9 cellular contexts compared by ENCODE assay signal in genomic region chr17:19533036-19533717, GRCh38. TPM values are rescaled to one million over a fixed set of nuclear protein-coding genes. Genes with fewer than 3 reads are reported as not detected.
DNase-seq lines count a peak whose midpoint lies in the region; ATAC-seq, FAIRE-seq and TF ChIP-seq lines count a peak whose summit lies in the region.
"Had no signal": no experiment of that assay in that cellular context is flagged by ENCODE, and none has a peak within 500 bp of the region (broad histone marks: within the 10 kb centered on the region; RNA-seq: fewer than 3 reads in every experiment).

No MANE protein-coding gene starts in this region.

- H2AFZ ChIP-seq in SK-N-SH (ENCODE audit: low read depth), result peak overlapping the region; percentile 79
- H2AFZ ChIP-seq in mesenchymal stem cell (ENCODE audit: low read depth, low read length), result no peak overlapping the region

- no peak; the same call in 2 of the 3 replicates for ATAC-seq in SK-N-SH treated with all-trans-retinoic acid at 6 μM for 48 hours
- ATAC-seq in thoracic aorta (ENCODE audit: insufficient number of reproducible peaks, low FRiP score, low read depth), result no peak
- ATAC-seq in GM18861 (IDR thresholded peaks at IDR 0.05; ENCODE audit: unreplicated experiment), result no peak

- H3K4ac ChIP-seq in mesenchymal stem cell (ENCODE audit: low read depth in 1 of 2, low read length in 2 of 2), result no peak overlapping the region

- H2BK120ac ChIP-seq in mesenchymal stem cell (ENCODE audit: low read depth, low read length), result no peak overlapping the region

- H2BK15ac ChIP-seq in mesenchymal stem cell (ENCODE audit: low read depth, poor library complexity, severe bottlenecking), result no peak overlapping the region

- no peak overlapping the region for H2BK12ac ChIP-seq in mesenchymal stem cell (ENCODE audit: low read length in 2 of 2)

- no peak overlapping the region for H3K14ac ChIP-seq in mesenchymal stem cell (ENCODE audit: low read length in 2 of 2)

- H3K4me1 ChIP-seq in SK-N-SH (ENCODE audit: control insufficient read depth in 1 of 2, insufficient read depth in 2 of 2, low read depth in 1 of 2, low read length in 1 of 2) (no peaks in the 10 kb centered on the region; a peak in 1 of 4 replicates), mesenchymal stem cell (ENCODE audit: control insufficient read depth, insufficient read depth, low read depth, low read length) (peaks cover 15% of the 10 kb centered on the region), thoracic aorta (ENCODE audit: control insufficient read depth in 1 of 2, low read depth in 2 of 2) (peaks cover 0 to 7% of the 10 kb centered on the region in 2 donors)

- H3K18ac ChIP-seq in mesenchymal stem cell (ENCODE audit: low read depth in 1 of 2, low read length in 2 of 2), result no peak overlapping the region

- H3K23ac ChIP-seq in mesenchymal stem cell (ENCODE audit: low read length in 2 of 2), result no peak overlapping the region

- H3K27me3 ChIP-seq in SK-N-SH (ENCODE audit: insufficient read depth), result no peaks in the 10 kb centered on the region
- peaks cover 23 to 60% of the 10 kb centered on the region in 2 experiments for H3K27me3 ChIP-seq in mesenchymal stem cell (ENCODE audit: control insufficient read depth in 1 of 2, insufficient read depth in 1 of 2, low read length in 2 of 2)
- no peaks in the 10 kb centered on the region for H3K27me3 ChIP-seq in thoracic aorta (replicated peaks; ENCODE audit: insufficient read depth)

- POLR2A ChIA-PET in SK-N-SH (lab: Yijun Ruan, JAX), result no interaction called here

- no peaks in the 10 kb centered on the region for H3K9me3 ChIP-seq in SK-N-SH
- H3K9me3 ChIP-seq in mesenchymal stem cell (ENCODE audit: control insufficient read depth, low read length), result no peaks in the 10 kb centered on the region
- H3K9me3 ChIP-seq in thoracic aorta, result no peaks in the 10 kb centered on the region

- H3F3A ChIP-seq in SK-N-SH (replicated peaks; ENCODE audit: insufficient read depth), result peaks cover 4% of the 10 kb centered on the region

- H3K36me3 ChIP-seq in SK-N-SH (replicated peaks in 1 of 2; ENCODE audit: control insufficient read depth in 1 of 2, insufficient read depth in 2 of 2, low read length in 1 of 2), result no peaks in the 10 kb centered on the region
- no peaks in the 10 kb centered on the region for H3K36me3 ChIP-seq in mesenchymal stem cell (ENCODE audit: control insufficient read depth in 1 of 2, insufficient read depth in 2 of 2, low read depth in 1 of 2, low read length in 2 of 2)
- no peaks in the 10 kb centered on the region for H3K36me3 ChIP-seq in thoracic aorta

- H3K4me3 ChIP-seq in SK-N-SH (ENCODE audit: low read depth in 2 of 2, low read length in 1 of 2) (peak overlapping the region; percentile 57 to 82), cardiac fibroblast (replicated peaks in 1 of 2; ENCODE audit: low read depth in 2 of 2, low read length in 2 of 2) (peak overlapping the region; percentile 17 to 44), mesenchymal stem cell (ENCODE audit: insufficient read depth in 1 of 2, low read depth in 1 of 2, low read length in 2 of 2) (peak overlapping the region in 1 of 2 experiments; percentile 76), thoracic aorta (peak overlapping the region; percentile 77)

- no peak overlapping the region for H3K9ac ChIP-seq in SK-N-SH
- peak overlapping the region; percentile 14 for H3K9ac ChIP-seq in mesenchymal stem cell (ENCODE audit: low read length)

- no peaks in the 10 kb centered on the region for H4K20me1 ChIP-seq in SK-N-SH (ENCODE audit: insufficient read depth)

- H3K9me2 ChIP-seq in SK-N-SH, result no peaks in the 10 kb centered on the region

- no peak overlapping the region for H2BK5ac ChIP-seq in mesenchymal stem cell (ENCODE audit: low read depth, low read length, poor library complexity, severe bottlenecking)

- DNase-seq in SK-N-SH (no peak), cardiac fibroblast (ENCODE audit: low read depth in 2 of 2) (no peak), mesenchymal stem cell (no peak), thoracic aorta (ENCODE audit: low spot score) (no peak), urothelium cell line (ENCODE audit: low spot score) (no peak)
- DNase-seq in activated CD8-positive, alpha-beta memory T cell treated with anti-CD3 and anti-CD28 coated beads, Interleukin-2, amount 50 U/mL, for 4 hours, result no peak
- DNase-seq: amniotic stem cell had no signal

- H2AK5ac ChIP-seq in mesenchymal stem cell (ENCODE audit: low read length, severe bottlenecking), result no peak overlapping the region

- CTCF ChIA-PET in SK-N-SH (lab: Yijun Ruan, JAX), result interaction anchor here (0.8 to 1.8 kb wide), 5 partner anchors 17 to 233 kb away, joined by 3 to 7 read pairs (median 5); partner anchors contain the start of gene ALDH3A2

- FAIRE-seq in urothelium cell line (lab: Jason Lieb, UNC), result no peak

- H3K4me2 ChIP-seq in SK-N-SH (peak overlapping the region; percentile 92), mesenchymal stem cell (ENCODE audit: low read length, poor library complexity, severe bottlenecking) (peak overlapping the region; percentile 66)

- no peak for TF ChIP-seq RAD21 in SK-N-SH (IDR thresholded peaks at IDR 0.05; ENCODE audit: low read length)

- H3K79me1 ChIP-seq in mesenchymal stem cell (replicated peaks; ENCODE audit: low read length, poor library complexity, severe bottlenecking), result no peaks in the 10 kb centered on the region

- no peak overlapping the region for H4K8ac ChIP-seq in mesenchymal stem cell (ENCODE audit: low read length)

- TF ChIP-seq CTCF in SK-N-SH (IDR thresholded peaks at IDR 0.05) (no peak), cardiac fibroblast (IDR thresholded peaks at IDR 0.05; ENCODE audit: low read depth, low read length) (no peak), thoracic aorta (IDR thresholded peaks at IDR 0.05) (no peak)

- H4K91ac ChIP-seq in mesenchymal stem cell (ENCODE audit: low read length), result no peak overlapping the region

- no peak for TF ChIP-seq EP300 in SK-N-SH (IDR thresholded peaks at IDR 0.05; ENCODE audit: borderline replicate concordance in 1 of 2, low read depth in 1 of 2, low read length in 1 of 2)

- no peaks in the 10 kb centered on the region for H3K79me2 ChIP-seq in SK-N-SH (ENCODE audit: insufficient read depth)

- H3K27ac ChIP-seq in SK-N-SH (ENCODE audit: low read depth in 2 of 2, low read length in 1 of 2), result no peak overlapping the region
- no peak overlapping the region for H3K27ac ChIP-seq in mesenchymal stem cell (ENCODE audit: low read length, poor library complexity, severe bottlenecking)
- no peak overlapping the region for H3K27ac ChIP-seq in thoracic aorta

- 60% methylated on average over 22 of the region's 30 CpGs for WGBS in SK-N-SH (ENCODE audit: low lambda C conversion rate)
- WGBS in mesenchymal stem cell, result 31% methylated on average over 29 of the region's 30 CpGs

TF ChIP-seq in SK-N-SH, 30 proteins besides CTCF, POLR2A, EP300 and RAD21:
- TF ChIP-seq GABPA (IDR thresholded peaks at IDR 0.05; ENCODE audit: low read depth) (no peak), USF1 (IDR thresholded peaks at IDR 0.05; ENCODE audit: borderline replicate concordance, low read depth) (no peak), TCF12 (IDR thresholded peaks at IDR 0.05) (no peak)

TF ChIP-seq in SK-N-SH treated with all-trans-retinoic acid at 6 μM for 48 hours, 23 proteins besides CTCF, POLR2A, EP300 and RAD21 (continues in another document):
- TF ChIP-seq OSR1 (CRISPR knock-in tag; IDR thresholded peaks at IDR 0.05), result no peak
- no peak for TF ChIP-seq TOX (CRISPR knock-in tag; IDR thresholded peaks at IDR 0.05; ENCODE audit: borderline replicate concordance)
- no peak for TF ChIP-seq ZC3H10 (CRISPR knock-in tag; IDR thresholded peaks at IDR 0.05)
- TF ChIP-seq PATZ1 (CRISPR knock-in tag; IDR thresholded peaks at IDR 0.05; ENCODE audit: borderline replicate concordance), result no peak
- TF ChIP-seq TSHZ2 (CRISPR knock-in tag; IDR thresholded peaks at IDR 0.05), result no peak
- no peak for TF ChIP-seq PPARA (CRISPR knock-in tag; IDR thresholded peaks at IDR 0.05; ENCODE audit: borderline replicate concordance)

RNA-seq across cellular contexts. Expression of gene SLC47A1, which starts 0.5 kb away (rescaled TPM):
- 3.5 and 4.4 TPM in 2 replicates for polyA plus RNA-seq in SK-N-SH (2012; rRNA removed)
- polyA plus RNA-seq in SK-N-SH (2012; cell fraction: cytosol; rRNA removed), result 2.2 and 2.6 TPM in 2 replicates
- polyA plus RNA-seq in SK-N-SH (2012; cell fraction: nucleus; rRNA removed), result 4.6 and 6.1 TPM in 2 replicates
- not detected for polyA plus RNA-seq in mesenchymal stem cell (2013, experiment 1 of 2)
- polyA plus RNA-seq in mesenchymal stem cell (2013, experiment 2 of 2), result not detected
- total RNA-seq in thoracic aorta, result 10 to 100 TPM in 1 of 2 donors, 1 to 10 TPM in 1; 4.1 to 17.0 TPM
